In the genomic region with DNA sequence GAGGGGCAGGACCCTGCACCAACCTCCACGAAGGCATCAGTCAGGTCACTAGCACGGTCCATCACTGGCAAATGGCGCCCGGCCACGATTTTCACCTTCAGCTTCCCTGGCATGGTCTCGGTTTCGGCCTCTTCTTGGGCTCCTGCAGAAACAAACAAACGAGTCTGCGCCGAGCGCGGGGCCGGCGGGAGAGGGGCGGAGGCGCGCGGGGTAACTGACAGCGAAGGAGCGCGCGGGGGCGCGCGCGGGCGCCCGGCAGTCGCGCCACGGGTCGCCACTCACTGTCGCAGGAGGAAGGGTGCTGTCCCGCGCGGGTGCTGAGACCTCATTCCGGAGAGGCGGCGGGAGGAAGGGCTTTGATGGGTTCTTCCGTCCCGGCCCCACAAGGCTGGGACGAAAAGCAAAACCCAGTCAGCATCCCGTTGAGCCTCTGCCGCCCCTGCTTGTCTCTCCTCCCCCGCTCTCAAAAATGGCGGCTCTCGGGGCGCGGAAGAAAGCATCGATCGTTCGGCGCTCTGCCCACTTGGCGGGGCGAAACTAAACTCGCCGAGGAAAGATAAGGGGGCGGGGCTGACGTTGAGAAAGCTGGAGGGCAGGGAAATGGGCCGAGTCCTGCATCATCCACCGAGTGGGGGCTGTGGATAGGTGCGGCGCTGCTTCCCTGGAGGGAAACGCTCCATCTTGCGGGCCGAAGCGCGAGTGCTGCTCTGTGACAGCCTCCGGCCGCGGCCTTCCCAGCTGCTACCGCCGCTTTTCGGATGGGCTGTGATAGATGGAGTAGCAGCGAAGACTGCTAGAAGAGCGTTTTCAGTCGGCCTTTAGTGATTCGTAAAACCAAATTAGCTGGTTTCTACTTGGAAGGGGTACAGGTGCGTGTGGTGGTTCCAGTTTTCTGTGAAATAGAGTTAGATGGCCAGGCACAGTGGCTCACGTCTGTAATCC, we compare ENCODE assay signal across 1 cellular context.
A peak's percentile ranks its signal among the peaks of the same experiment; 100 is the strongest.
TF ChIP-seq lines count a peak whose summit lies in the region.

A gene with protein sequence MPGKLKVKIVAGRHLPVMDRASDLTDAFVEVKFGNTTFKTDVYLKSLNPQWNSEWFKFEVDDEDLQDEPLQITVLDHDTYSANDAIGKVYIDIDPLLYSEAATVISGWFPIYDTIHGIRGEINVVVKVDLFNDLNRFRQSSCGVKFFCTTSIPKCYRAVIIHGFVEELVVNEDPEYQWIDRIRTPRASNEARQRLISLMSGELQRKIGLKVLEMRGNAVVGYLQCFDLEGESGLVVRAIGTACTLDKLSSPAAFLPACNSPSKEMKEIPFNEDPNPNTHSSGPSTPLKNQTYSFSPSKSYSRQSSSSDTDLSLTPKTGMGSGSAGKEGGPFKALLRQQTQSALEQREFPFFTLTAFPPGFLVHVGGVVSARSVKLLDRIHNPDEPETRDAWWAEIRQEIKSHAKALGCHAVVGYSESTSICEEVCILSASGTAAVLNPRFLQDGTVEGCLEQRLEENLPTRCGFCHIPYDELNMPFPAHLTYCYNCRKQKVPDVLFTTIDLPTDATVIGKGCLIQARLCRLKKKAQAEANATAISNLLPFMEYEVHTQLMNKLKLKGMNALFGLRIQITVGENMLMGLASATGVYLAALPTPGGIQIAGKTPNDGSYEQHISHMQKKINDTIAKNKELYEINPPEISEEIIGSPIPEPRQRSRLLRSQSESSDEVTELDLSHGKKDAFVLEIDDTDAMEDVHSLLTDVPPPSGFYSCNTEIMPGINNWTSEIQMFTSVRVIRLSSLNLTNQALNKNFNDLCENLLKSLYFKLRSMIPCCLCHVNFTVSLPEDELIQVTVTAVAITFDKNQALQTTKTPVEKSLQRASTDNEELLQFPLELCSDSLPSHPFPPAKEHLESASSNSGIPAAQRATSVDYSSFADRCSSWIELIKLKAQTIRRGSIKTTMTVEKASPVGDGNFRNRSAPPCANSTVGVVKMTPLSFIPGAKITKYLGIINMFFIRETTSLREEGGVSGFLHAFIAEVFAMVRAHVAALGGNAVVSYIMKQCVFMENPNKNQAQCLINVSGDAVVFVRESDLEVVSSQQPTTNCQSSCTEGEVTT (minus strand): TSS at position 505 of the 942 bp plus-strand sequence. CDS start 392 bp downstream, at position 113.

TF ChIP-seq in HepG2, 621 proteins besides CTCF, POLR2A, EP300 and RAD21 (continued from another document and continues in another):
- TF ChIP-seq ZBTB7B (CRISPR knock-in tag; IDR thresholded peaks at IDR 0.05), result 0 out of 2 replicates have a peak, but pooled peaks have one; percentile 49
- TF ChIP-seq, protein P1, sequence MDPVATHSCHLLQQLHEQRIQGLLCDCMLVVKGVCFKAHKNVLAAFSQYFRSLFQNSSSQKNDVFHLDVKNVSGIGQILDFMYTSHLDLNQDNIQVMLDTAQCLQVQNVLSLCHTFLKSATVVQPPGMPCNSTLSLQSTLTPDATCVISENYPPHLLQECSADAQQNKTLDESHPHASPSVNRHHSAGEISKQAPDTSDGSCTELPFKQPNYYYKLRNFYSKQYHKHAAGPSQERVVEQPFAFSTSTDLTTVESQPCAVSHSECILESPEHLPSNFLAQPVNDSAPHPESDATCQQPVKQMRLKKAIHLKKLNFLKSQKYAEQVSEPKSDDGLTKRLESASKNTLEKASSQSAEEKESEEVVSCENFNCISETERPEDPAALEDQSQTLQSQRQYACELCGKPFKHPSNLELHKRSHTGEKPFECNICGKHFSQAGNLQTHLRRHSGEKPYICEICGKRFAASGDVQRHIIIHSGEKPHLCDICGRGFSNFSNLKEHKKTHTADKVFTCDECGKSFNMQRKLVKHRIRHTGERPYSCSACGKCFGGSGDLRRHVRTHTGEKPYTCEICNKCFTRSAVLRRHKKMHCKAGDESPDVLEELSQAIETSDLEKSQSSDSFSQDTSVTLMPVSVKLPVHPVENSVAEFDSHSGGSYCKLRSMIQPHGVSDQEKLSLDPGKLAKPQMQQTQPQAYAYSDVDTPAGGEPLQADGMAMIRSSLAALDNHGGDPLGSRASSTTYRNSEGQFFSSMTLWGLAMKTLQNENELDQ (CRISPR knock-in tag; IDR thresholded peaks at IDR 0.05; ENCODE audit: borderline replicate concordance), result no peak
- no peak for TF ChIP-seq ZSCAN12 (CRISPR knock-in tag; IDR thresholded peaks at IDR 0.05)
- peak; percentile 85 for TF ChIP-seq ZBTB20 (CRISPR knock-in tag; IDR thresholded peaks at IDR 0.05; ENCODE audit: borderline replicate concordance, low read depth)
- peak; percentile 54; the same call in 1 of the 2 replicates for TF ChIP-seq ZFP37 (CRISPR knock-in tag; IDR thresholded peaks at IDR 0.05; ENCODE audit: borderline replicate concordance)
- TF ChIP-seq SATB2 (CRISPR knock-in tag; IDR thresholded peaks at IDR 0.05), result 0 out of 2 replicates have a peak, but pooled peaks have one; percentile 64
- TF ChIP-seq, protein P2, sequence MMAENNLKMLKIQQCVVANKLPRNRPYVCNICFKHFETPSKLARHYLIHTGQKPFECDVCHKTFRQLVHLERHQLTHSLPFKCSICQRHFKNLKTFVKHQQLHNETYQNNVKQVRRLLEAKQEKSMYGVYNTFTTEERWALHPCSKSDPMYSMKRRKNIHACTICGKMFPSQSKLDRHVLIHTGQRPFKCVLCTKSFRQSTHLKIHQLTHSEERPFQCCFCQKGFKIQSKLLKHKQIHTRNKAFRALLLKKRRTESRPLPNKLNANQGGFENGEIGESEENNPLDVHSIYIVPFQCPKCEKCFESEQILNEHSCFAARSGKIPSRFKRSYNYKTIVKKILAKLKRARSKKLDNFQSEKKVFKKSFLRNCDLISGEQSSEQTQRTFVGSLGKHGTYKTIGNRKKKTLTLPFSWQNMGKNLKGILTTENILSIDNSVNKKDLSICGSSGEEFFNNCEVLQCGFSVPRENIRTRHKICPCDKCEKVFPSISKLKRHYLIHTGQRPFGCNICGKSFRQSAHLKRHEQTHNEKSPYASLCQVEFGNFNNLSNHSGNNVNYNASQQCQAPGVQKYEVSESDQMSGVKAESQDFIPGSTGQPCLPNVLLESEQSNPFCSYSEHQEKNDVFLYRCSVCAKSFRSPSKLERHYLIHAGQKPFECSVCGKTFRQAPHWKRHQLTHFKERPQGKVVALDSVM (CRISPR knock-in tag; IDR thresholded peaks at IDR 0.05), result peak; percentile 81
- TF ChIP-seq ZNF652 (CRISPR knock-in tag; IDR thresholded peaks at IDR 0.05; ENCODE audit: borderline replicate concordance, low read depth), result no peak
- TF ChIP-seq, protein P3, sequence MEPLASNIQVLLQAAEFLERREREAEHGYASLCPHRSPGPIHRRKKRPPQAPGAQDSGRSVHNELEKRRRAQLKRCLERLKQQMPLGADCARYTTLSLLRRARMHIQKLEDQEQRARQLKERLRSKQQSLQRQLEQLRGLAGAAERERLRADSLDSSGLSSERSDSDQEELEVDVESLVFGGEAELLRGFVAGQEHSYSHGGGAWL (CRISPR knock-in tag; IDR thresholded peaks at IDR 0.05), result 0 out of 2 replicates have a peak, but pooled peaks have one; percentile 54
- TF ChIP-seq, protein P4, sequence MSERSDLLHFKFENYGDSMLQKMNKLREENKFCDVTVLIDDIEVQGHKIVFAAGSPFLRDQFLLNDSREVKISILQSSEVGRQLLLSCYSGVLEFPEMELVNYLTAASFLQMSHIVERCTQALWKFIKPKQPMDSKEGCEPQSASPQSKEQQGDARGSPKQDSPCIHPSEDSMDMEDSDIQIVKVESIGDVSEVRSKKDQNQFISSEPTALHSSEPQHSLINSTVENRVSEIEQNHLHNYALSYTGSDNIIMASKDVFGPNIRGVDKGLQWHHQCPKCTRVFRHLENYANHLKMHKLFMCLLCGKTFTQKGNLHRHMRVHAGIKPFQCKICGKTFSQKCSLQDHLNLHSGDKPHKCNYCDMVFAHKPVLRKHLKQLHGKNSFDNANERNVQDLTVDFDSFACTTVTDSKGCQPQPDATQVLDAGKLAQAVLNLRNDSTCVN (CRISPR knock-in tag; IDR thresholded peaks at IDR 0.05; ENCODE audit: borderline replicate concordance), result peak; percentile 79; the same call in 1 of the 2 replicates
- TF ChIP-seq FOXA1 (IDR thresholded peaks at IDR 0.05), result no peak
- TF ChIP-seq FOXA1 (CRISPR knock-in tag; IDR thresholded peaks at IDR 0.05), result peak; percentile 56
- TF ChIP-seq, protein P5, sequence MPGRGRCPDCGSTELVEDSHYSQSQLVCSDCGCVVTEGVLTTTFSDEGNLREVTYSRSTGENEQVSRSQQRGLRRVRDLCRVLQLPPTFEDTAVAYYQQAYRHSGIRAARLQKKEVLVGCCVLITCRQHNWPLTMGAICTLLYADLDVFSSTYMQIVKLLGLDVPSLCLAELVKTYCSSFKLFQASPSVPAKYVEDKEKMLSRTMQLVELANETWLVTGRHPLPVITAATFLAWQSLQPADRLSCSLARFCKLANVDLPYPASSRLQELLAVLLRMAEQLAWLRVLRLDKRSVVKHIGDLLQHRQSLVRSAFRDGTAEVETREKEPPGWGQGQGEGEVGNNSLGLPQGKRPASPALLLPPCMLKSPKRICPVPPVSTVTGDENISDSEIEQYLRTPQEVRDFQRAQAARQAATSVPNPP (CRISPR knock-in tag; IDR thresholded peaks at IDR 0.05), result peak; percentile 80; the same call in 1 of the 2 replicates
- peak; percentile 80 for TF ChIP-seq SP4 (CRISPR knock-in tag; IDR thresholded peaks at IDR 0.05)
- TF ChIP-seq MED8 (CRISPR knock-in tag; IDR thresholded peaks at IDR 0.05; ENCODE audit: insufficient replicate concordance), result peak; percentile 68
- TF ChIP-seq HCFC1 (IDR thresholded peaks at IDR 0.05; ENCODE audit: low read depth, low read length), result peak; percentile 56; the same call in 1 of the 2 replicates
- TF ChIP-seq ZNF260 (CRISPR knock-in tag; IDR thresholded peaks at IDR 0.05; ENCODE audit: borderline replicate concordance, low read depth), result no peak
- TF ChIP-seq MXD4 (CRISPR knock-in tag; IDR thresholded peaks at IDR 0.05), result 0 out of 2 replicates have a peak, but pooled peaks have one; percentile 63
- TF ChIP-seq SRY (CRISPR knock-in tag; IDR thresholded peaks at IDR 0.05), result peak; percentile 53; the same call in 1 of the 2 replicates
- TF ChIP-seq, protein P6, sequence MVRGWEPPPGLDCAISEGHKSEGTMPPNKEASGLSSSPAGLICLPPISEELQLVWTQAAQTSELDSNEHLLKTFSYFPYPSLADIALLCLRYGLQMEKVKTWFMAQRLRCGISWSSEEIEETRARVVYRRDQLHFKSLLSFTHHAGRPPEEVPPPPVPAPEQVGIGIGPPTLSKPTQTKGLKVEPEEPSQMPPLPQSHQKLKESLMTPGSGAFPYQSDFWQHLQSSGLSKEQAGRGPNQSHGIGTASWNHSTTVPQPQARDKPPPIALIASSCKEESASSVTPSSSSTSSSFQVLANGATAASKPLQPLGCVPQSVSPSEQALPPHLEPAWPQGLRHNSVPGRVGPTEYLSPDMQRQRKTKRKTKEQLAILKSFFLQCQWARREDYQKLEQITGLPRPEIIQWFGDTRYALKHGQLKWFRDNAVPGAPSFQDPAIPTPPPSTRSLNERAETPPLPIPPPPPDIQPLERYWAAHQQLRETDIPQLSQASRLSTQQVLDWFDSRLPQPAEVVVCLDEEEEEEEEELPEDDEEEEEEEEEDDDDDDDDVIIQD (CRISPR knock-in tag; IDR thresholded peaks at IDR 0.05; ENCODE audit: low read depth), result peak; percentile 79
- TF ChIP-seq PCBP2 (optimal IDR thresholded peaks at IDR 0.05; ENCODE audit: low read depth, low read length, poor library complexity, severe bottlenecking), result no peak
- TF ChIP-seq ZNF761 (CRISPR knock-in tag; conservative IDR thresholded peaks at IDR 0.05), result no peak
- TF ChIP-seq ZNF883 (CRISPR knock-in tag; IDR thresholded peaks at IDR 0.05; ENCODE audit: not compliant biosample characterization), result peak; percentile 47
- TF ChIP-seq POLR2AphosphoS2 (IDR thresholded peaks at IDR 0.05; ENCODE audit: low read depth, low read length), result peak; percentile 95
- TF ChIP-seq TBL1XR1 (IDR thresholded peaks at IDR 0.05; ENCODE audit: borderline replicate concordance, low read length, partially characterized antibody), result no peak
- TF ChIP-seq CHD2 (IDR thresholded peaks at IDR 0.05; ENCODE audit: low read depth, low read length), result peak; percentile 46; the same call in 1 of the 2 replicates
- TF ChIP-seq BRCA1 (CRISPR knock-in tag; IDR thresholded peaks at IDR 0.05), result peak; percentile 77; the same call in 1 of the 2 replicates
- no peak for TF ChIP-seq RXRB (CRISPR knock-in tag; IDR thresholded peaks at IDR 0.05; ENCODE audit: borderline replicate concordance)
- TF ChIP-seq, protein P7, sequence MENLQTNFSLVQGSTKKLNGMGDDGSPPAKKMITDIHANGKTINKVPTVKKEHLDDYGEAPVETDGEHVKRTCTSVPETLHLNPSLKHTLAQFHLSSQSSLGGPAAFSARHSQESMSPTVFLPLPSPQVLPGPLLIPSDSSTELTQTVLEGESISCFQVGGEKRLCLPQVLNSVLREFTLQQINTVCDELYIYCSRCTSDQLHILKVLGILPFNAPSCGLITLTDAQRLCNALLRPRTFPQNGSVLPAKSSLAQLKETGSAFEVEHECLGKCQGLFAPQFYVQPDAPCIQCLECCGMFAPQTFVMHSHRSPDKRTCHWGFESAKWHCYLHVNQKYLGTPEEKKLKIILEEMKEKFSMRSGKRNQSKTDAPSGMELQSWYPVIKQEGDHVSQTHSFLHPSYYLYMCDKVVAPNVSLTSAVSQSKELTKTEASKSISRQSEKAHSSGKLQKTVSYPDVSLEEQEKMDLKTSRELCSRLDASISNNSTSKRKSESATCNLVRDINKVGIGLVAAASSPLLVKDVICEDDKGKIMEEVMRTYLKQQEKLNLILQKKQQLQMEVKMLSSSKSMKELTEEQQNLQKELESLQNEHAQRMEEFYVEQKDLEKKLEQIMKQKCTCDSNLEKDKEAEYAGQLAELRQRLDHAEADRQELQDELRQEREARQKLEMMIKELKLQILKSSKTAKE (CRISPR knock-in tag; IDR thresholded peaks at IDR 0.05; ENCODE audit: borderline replicate concordance), result peak; percentile 42; the same call in 1 of the 2 replicates
- peak; percentile 69 for TF ChIP-seq KLF9 (CRISPR knock-in tag; IDR thresholded peaks at IDR 0.05; ENCODE audit: low read depth)
- 0 out of 2 replicates have a peak, but pooled peaks have one; percentile 88 for TF ChIP-seq TP53 (CRISPR knock-in tag; conservative IDR thresholded peaks at IDR 0.05)
- TF ChIP-seq PHF21A (CRISPR knock-in tag; IDR thresholded peaks at IDR 0.05), result peak; percentile 89
- TF ChIP-seq NR2F1 (CRISPR knock-in tag; IDR thresholded peaks at IDR 0.05), result no peak; a peak in 1 of 4 replicates
- no peak; the same call in 1 of the 2 replicates for TF ChIP-seq MZF1 (CRISPR knock-in tag; IDR thresholded peaks at IDR 0.05; ENCODE audit: borderline replicate concordance)
- no peak for TF ChIP-seq JUNB (CRISPR knock-in tag; IDR thresholded peaks at IDR 0.05; ENCODE audit: borderline replicate concordance)
- peak; percentile 91 for TF ChIP-seq THAP11 (CRISPR knock-in tag; IDR thresholded peaks at IDR 0.05)
- peak; percentile 88 for TF ChIP-seq KLF6 (CRISPR knock-in tag; IDR thresholded peaks at IDR 0.05)
- peak; percentile 83 for TF ChIP-seq GATAD1 (CRISPR knock-in tag; IDR thresholded peaks at IDR 0.05)
- no peak for TF ChIP-seq PPARG (CRISPR knock-in tag; conservative IDR thresholded peaks at IDR 0.05)
- no peak for TF ChIP-seq ZNF20 (CRISPR knock-in tag; IDR thresholded peaks at IDR 0.05)
- no peak; the same call in 1 of the 2 replicates for TF ChIP-seq ARNTL (CRISPR knock-in tag; IDR thresholded peaks at IDR 0.05)
- no peak for TF ChIP-seq ZNF234 (CRISPR knock-in tag; conservative IDR thresholded peaks at IDR 0.05)
- TF ChIP-seq CCDC6 (CRISPR knock-in tag; IDR thresholded peaks at IDR 0.05), result peak; percentile 82; the same call in 1 of the 2 replicates
